In genomic region chr14:103520269-103520656, GRCh38 we compare ENCODE assay signal across 1 cellular context.
TF ChIP-seq lines count a peak whose summit lies in the region.

No MANE protein-coding gene starts in this region.

TF ChIP-seq in SK-N-SH, 30 proteins besides CTCF, POLR2A, EP300 and RAD21 (continued from another document):
- TF ChIP-seq REST (IDR thresholded peaks at IDR 0.05; ENCODE audit: low read depth, low read length) (no peak), MEF2A (IDR thresholded peaks at IDR 0.05; ENCODE audit: borderline replicate concordance, low read depth) (no peak), JUND (IDR thresholded peaks at IDR 0.05) (no peak), FOXM1 (IDR thresholded peaks at IDR 0.05; ENCODE audit: low read depth) (no peak), MXI1 (IDR thresholded peaks at IDR 0.05; ENCODE audit: low read depth, low read length) (no peak), RCOR1 (IDR thresholded peaks at IDR 0.05; ENCODE audit: low read length) (no peak), TCF12 (IDR thresholded peaks at IDR 0.05) (no peak), ZBTB33 (IDR thresholded peaks at IDR 0.05; ENCODE audit: borderline replicate concordance, low read depth) (no peak), PBX3 (IDR thresholded peaks at IDR 0.05) (no peak), USF1 (IDR thresholded peaks at IDR 0.05; ENCODE audit: borderline replicate concordance, low read depth) (no peak), EZH2phosphoT487 (IDR thresholded peaks at IDR 0.05; ENCODE audit: borderline replicate concordance, low read depth) (no peak), FOSL2 (IDR thresholded peaks at IDR 0.05; ENCODE audit: borderline replicate concordance, low read depth) (no peak), SMC3 (IDR thresholded peaks at IDR 0.05; ENCODE audit: low read depth, low read length) (no peak), GATA2 (CRISPR knock-in tag; IDR thresholded peaks at IDR 0.05) (no peak), ELF1 (IDR thresholded peaks at IDR 0.05) (no peak), RFX5 (IDR thresholded peaks at IDR 0.05; ENCODE audit: low read length) (no peak)
